ENCODE assay signal across 18 cellular contexts in the genomic region with DNA sequence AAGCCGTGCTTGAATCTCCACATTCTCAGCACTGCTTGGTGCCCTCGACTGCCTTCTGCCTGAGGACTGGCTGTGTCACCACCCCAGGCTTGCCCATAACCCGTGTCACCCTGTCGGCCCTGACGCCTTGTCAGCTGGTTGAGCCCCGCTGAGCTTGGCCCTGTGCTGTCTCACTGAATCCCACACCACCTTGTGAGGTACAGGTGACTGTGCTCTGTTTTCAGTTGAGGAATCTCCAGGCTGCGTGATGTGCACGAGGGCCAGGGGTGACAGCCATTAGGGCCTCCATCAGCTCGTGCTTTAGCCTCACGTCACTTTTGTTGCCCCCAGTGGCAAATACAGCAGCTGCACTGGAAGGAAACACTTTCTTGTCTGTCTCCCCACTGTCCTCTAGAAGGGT.
DNase-seq lines count a peak whose midpoint lies in the region; ATAC-seq and TF ChIP-seq lines count a peak whose summit lies in the region.
"Had no signal": no experiment of that assay in that cellular context is flagged by ENCODE, and none has a peak within 500 bp of the region (broad histone marks: within the 10 kb centered on the region; RNA-seq: fewer than 3 reads in every experiment).

No MANE protein-coding gene starts in this region.

- no peak for ATAC-seq in GM18861 (IDR thresholded peaks at IDR 0.05; ENCODE audit: unreplicated experiment)
- ATAC-seq in GM21576 (IDR thresholded peaks at IDR 0.05; ENCODE audit: unreplicated experiment), result no peak
- no peak for ATAC-seq in HG02763 (IDR thresholded peaks at IDR 0.05; ENCODE audit: unreplicated experiment)
- ATAC-seq: body of pancreas, left lung, Panc1 had no signal

- no peaks in the 10 kb centered on the region for H3K36me3 Mint-ChIP-seq in activated T-cell treated with anti-CD3 and anti-CD28 coated beads, Interleukin-2, amount 50 U/mL, for 24 hours (ENCODE audit: low read depth)
- H3K36me3 Mint-ChIP-seq in type B pancreatic cell, result no peaks in the 10 kb centered on the region

- H3K27ac Mint-ChIP-seq in activated T-cell treated with anti-CD3 and anti-CD28 coated beads, Interleukin-2, amount 50 U/mL, for 24 hours, result no peak overlapping the region
- H3K27ac Mint-ChIP-seq in type B pancreatic cell, result no peak overlapping the region
- H3K27ac Mint-ChIP-seq: activated B cell treated with CpG ODN at 0.5 μM for 24 hours; CD4-positive, alpha-beta T cell had no signal

- TF ChIP-seq CTCF in NB4 (IDR thresholded peaks at IDR 0.05; ENCODE audit: low read depth, low read length) (peak; percentile 27), type B pancreatic cell (conservative IDR thresholded peaks at IDR 0.05) (peak; percentile 51)

- H3K4me1 Mint-ChIP-seq in activated T-cell treated with anti-CD3 and anti-CD28 coated beads, Interleukin-2, amount 50 U/mL, for 24 hours (ENCODE audit: low read depth), result no peaks in the 10 kb centered on the region
- peaks cover 8% of the 10 kb centered on the region for H3K4me1 Mint-ChIP-seq in type B pancreatic cell (ENCODE audit: unreplicated experiment)
- H3K4me1 Mint-ChIP-seq: activated B cell treated with CpG ODN at 0.5 μM for 24 hours had no signal

- no peak overlapping the region for H3K4me3 ChIP-seq in NB4 (ENCODE audit: low read depth, low read length)
- H3K4me3 ChIP-seq: body of pancreas, left lung had no signal

- peak; percentile 11 for DNase-seq in activated T-cell treated with anti-CD3 and anti-CD28 coated beads, Interleukin-2, amount 50 U/mL, for 24 hours
- DNase-seq in activated T-cell treated with anti-CD3 and anti-CD28 coated beads, Interleukin-2, amount 50 U/mL, for 1 hour, result no peak
- DNase-seq in NB4 (ENCODE audit: low read depth) (no peak), iPS-NIHi11 (ENCODE audit: low spot score) (peak; percentile 54), type B pancreatic cell (ENCODE audit: extremely low spot score, unreplicated experiment) (peak; percentile 55)
- DNase-seq: activated B cell treated with CpG ODN at 0.5 μM for 24 hours; activated naive CD4-positive, alpha-beta T cell; body of pancreas; CD4-positive, alpha-beta T cell; left lung; NCI-H1105 treated with DMSO at 0.1 percent for 48 hours; NCI-H446 treated with DMSO at 0.1 percent for 48 hours; retina; stimulated activated CD4-positive, alpha-beta T cell treated with anti-CD3 and anti-CD28 coated beads, Interleukin-1b, Interleukin-23, amount 100 ng/mL, for 48 hours had no signal

- TF ChIP-seq POLR2A in NB4 (IDR thresholded peaks at IDR 0.05; ENCODE audit: extremely low read depth, insufficient read length), result no peak

- H3K4me3 Mint-ChIP-seq in activated T-cell treated with anti-CD3 and anti-CD28 coated beads, Interleukin-2, amount 50 U/mL, for 24 hours, result no peak overlapping the region
- H3K4me3 Mint-ChIP-seq in type B pancreatic cell, result no peak overlapping the region
- H3K4me3 Mint-ChIP-seq: activated B cell treated with CpG ODN at 0.5 μM for 24 hours; CD4-positive, alpha-beta T cell had no signal

- H3K27me3 Mint-ChIP-seq in activated T-cell treated with anti-CD3 and anti-CD28 coated beads, Interleukin-2, amount 50 U/mL, for 24 hours, result peaks cover 38% of the 10 kb centered on the region
- H3K27me3 Mint-ChIP-seq in type B pancreatic cell, result peaks cover 6% of the 10 kb centered on the region

- H3K9me3 Mint-ChIP-seq in activated T-cell treated with anti-CD3 and anti-CD28 coated beads, Interleukin-2, amount 50 U/mL, for 24 hours, result no peaks in the 10 kb centered on the region
- peaks cover 6% of the 10 kb centered on the region for H3K9me3 Mint-ChIP-seq in type B pancreatic cell
- H3K9me3 Mint-ChIP-seq: activated B cell treated with CpG ODN at 0.5 μM for 24 hours; CD4-positive, alpha-beta T cell had no signal

Comparison
In these comparisons a context has a peak if more than half of its experiments do, and no peak if none do; other contexts are left out.
1. DNase-seq: peak in activated T-cell treated with anti-CD3 and anti-CD28 coated beads, Interleukin-2, amount 50 U/mL, for 24 hours (single experiment), iPS-NIHi11 (single experiment) and type B pancreatic cell (single experiment); none in activated T-cell treated with anti-CD3 and anti-CD28 coated beads, Interleukin-2, amount 50 U/mL, for 1 hour (single experiment) and NB4 (single experiment).